25 cellular contexts compared by ENCODE assay signal in genomic region chr3:71546781-71547180, GRCh38. TPM values are rescaled to one million over a fixed set of nuclear protein-coding genes. Genes with fewer than 3 reads are reported as not detected.
DNase-seq lines count a peak whose midpoint lies in the region; ATAC-seq and TF ChIP-seq lines count a peak whose summit lies in the region.
"Had no signal": no experiment of that assay in that cellular context is flagged by ENCODE, and none has a peak within 500 bp of the region (broad histone marks: within the 10 kb centered on the region; RNA-seq: fewer than 3 reads in every experiment).

No MANE protein-coding gene starts in this region.

- no peak overlapping the region for H3K4me3 ChIP-seq in BE2C (ENCODE audit: low read depth, low read length)
- H3K4me3 ChIP-seq: tibial nerve had no signal

- no peaks in the 10 kb centered on the region for H3K27me3 ChIP-seq in BE2C
- H3K27me3 ChIP-seq: tibial nerve had no signal

- no peaks in the 10 kb centered on the region for H3K36me3 Mint-ChIP-seq in endothelial cell (ENCODE audit: low read depth, unreplicated experiment)
- H3K36me3 Mint-ChIP-seq in progenitor cell of endocrine pancreas (ENCODE audit: insufficient read depth): peaks cover 2% of the 10 kb centered on the region
- no peaks in the 10 kb centered on the region for H3K36me3 Mint-ChIP-seq in WTC11
- H3K36me3 Mint-ChIP-seq: natural killer cell had no signal

- peaks cover 1% of the 10 kb centered on the region for H3K27me3 Mint-ChIP-seq in endothelial cell (ENCODE audit: unreplicated experiment)
- H3K27me3 Mint-ChIP-seq in progenitor cell of endocrine pancreas: no peaks in the 10 kb centered on the region
- no peaks in the 10 kb centered on the region for H3K27me3 Mint-ChIP-seq in WTC11 (ENCODE audit: low read depth)
- H3K27me3 Mint-ChIP-seq: stimulated activated naive B cell treated with anti-CD40 and anti-IgM and Interleukin-4, amounts not matched to agents 10 μg/mL and 1 μg/mL and 100 μg/mL, for 72 hours had no signal

- H3K27ac Mint-ChIP-seq in endothelial cell (ENCODE audit: unreplicated experiment): peak overlapping the region; percentile 68
- H3K27ac Mint-ChIP-seq in progenitor cell of endocrine pancreas: peak overlapping the region; percentile 18
- no peak overlapping the region for H3K27ac Mint-ChIP-seq in WTC11
- H3K27ac Mint-ChIP-seq: H9; memory B cell; stimulated activated naive B cell treated with anti-CD40 and anti-IgM and Interleukin-4, amounts not matched to agents 10 μg/mL and 1 μg/mL and 100 μg/mL, for 72 hours had no signal

- no peak for ATAC-seq in WTC11
- ATAC-seq: natural killer cell; Right ventricle myocardium inferior; stimulated activated naive B cell treated with anti-CD40 and anti-IgM and Interleukin-4, amounts not matched to agents 10 μg/mL and 1 μg/mL and 100 μg/mL, for 72 hours had no signal

- H3K4me3 Mint-ChIP-seq in endothelial cell (ENCODE audit: unreplicated experiment): peak overlapping the region; percentile 9
- H3K4me3 Mint-ChIP-seq in progenitor cell of endocrine pancreas (ENCODE audit: low read depth): no peak overlapping the region
- H3K4me3 Mint-ChIP-seq in WTC11: no peak overlapping the region
- H3K4me3 Mint-ChIP-seq: H9; memory B cell; natural killer cell; stimulated activated naive B cell treated with anti-CD40 and anti-IgM and Interleukin-4, amounts not matched to agents 10 μg/mL and 1 μg/mL and 100 μg/mL, for 72 hours had no signal

- H3K4me1 Mint-ChIP-seq in endothelial cell (ENCODE audit: unreplicated experiment) (peaks cover 47% of the 10 kb centered on the region), progenitor cell of endocrine pancreas (ENCODE audit: low read depth) (peaks cover 15% of the 10 kb centered on the region), WTC11 (peaks cover 20% of the 10 kb centered on the region)

- DNase-seq in GF-D8 (lab: John Stamatoyannopoulos, UW): peak; percentile 49
- peak; percentile 58 for DNase-seq in NOMO-1 treated with dmso at 0.1 percent for 144 hours (lab: John Stamatoyannopoulos, UW; ENCODE audit: unreplicated experiment)
- no peak for DNase-seq in endothelial cell (ENCODE audit: low spot score)
- no peak for DNase-seq in progenitor cell of endocrine pancreas (ENCODE audit: low spot score, unreplicated experiment)
- DNase-seq in NCI-H774 (lab: John Stamatoyannopoulos, UW): no peak
- DNase-seq in Ammon's horn (ENCODE audit: low spot score): no peak
- no peak for DNase-seq in BE2C
- DNase-seq in WTC11 (ENCODE audit: low spot score): no peak
- DNase-seq: activated CD4-positive, alpha-beta T cell treated with anti-CD3 and anti-CD28 coated beads, Interleukin-2, amount 50 U/mL, for 4 hours; activated gamma-delta T cell; COR-L47; foreskin fibroblast; H9; kidney; natural killer cell; NCI-H1417 treated with DMSO at 0.1 percent for 48 hours; NCI-H510A treated with DMSO at 0.1 percent for 48 hours; OCI-M1; posterior cingulate gyrus; stimulated activated CD4-positive, alpha-beta T cell treated with anti-CD3 and anti-CD28 coated beads, Interleukin-1b, Interleukin-23, amount 100 ng/mL, for 48 hours; stimulated activated naive B cell treated with anti-CD40 and anti-IgM and Interleukin-4, amounts not matched to agents 10 μg/mL and 1 μg/mL and 100 μg/mL, for 72 hours; T-helper 1 cell had no signal

- CTCF ChIA-PET in WTC11 (lab: Charles Lee): interaction anchor here (0.5 kb wide), 1 partner anchor 232 kb away, joined by 5 read pairs; no protein-coding TSS in a partner anchor

- no peaks in the 10 kb centered on the region for H3K36me3 ChIP-seq in BE2C
- H3K36me3 ChIP-seq: tibial nerve had no signal

- no peaks in the 10 kb centered on the region for H3K9me3 ChIP-seq in BE2C
- H3K9me3 ChIP-seq: tibial nerve had no signal

- no peaks in the 10 kb centered on the region for H3K4me1 ChIP-seq in BE2C

- POLR2A ChIA-PET in WTC11 (lab: Charles Lee): no interaction called here

- no peaks in the 10 kb centered on the region for H3K9me3 Mint-ChIP-seq in endothelial cell (ENCODE audit: unreplicated experiment)
- no peaks in the 10 kb centered on the region for H3K9me3 Mint-ChIP-seq in progenitor cell of endocrine pancreas (ENCODE audit: low read depth)
- no peaks in the 10 kb centered on the region for H3K9me3 Mint-ChIP-seq in WTC11
- H3K9me3 Mint-ChIP-seq: H9; memory B cell; natural killer cell; stimulated activated naive B cell treated with anti-CD40 and anti-IgM and Interleukin-4, amounts not matched to agents 10 μg/mL and 1 μg/mL and 100 μg/mL, for 72 hours had no signal

- no peak for TF ChIP-seq CTCF in endothelial cell (IDR thresholded peaks at IDR 0.05; ENCODE audit: unreplicated experiment)
- TF ChIP-seq CTCF in progenitor cell of endocrine pancreas (IDR thresholded peaks at IDR 0.05; ENCODE audit: unreplicated experiment): no peak
- no peak for TF ChIP-seq CTCF in BE2C (IDR thresholded peaks at IDR 0.05; ENCODE audit: low read depth, low read length)
- TF ChIP-seq CTCF in WTC11 (IDR thresholded peaks at IDR 0.05): no peak

TF ChIP-seq in WTC11, 78 proteins besides CTCF, POLR2A, EP300 and RAD21 (continues in another document):
- no peak for TF ChIP-seq ZMAT4 (CRISPR knock-in tag; IDR thresholded peaks at IDR 0.05)
- no peak for TF ChIP-seq TP53 (CRISPR knock-in tag; IDR thresholded peaks at IDR 0.05)
- no peak for TF ChIP-seq MXD4 (CRISPR knock-in tag; IDR thresholded peaks at IDR 0.05; ENCODE audit: borderline replicate concordance)
- no peak for TF ChIP-seq NR1H2 (CRISPR knock-in tag; IDR thresholded peaks at IDR 0.05)
- TF ChIP-seq, protein P1, sequence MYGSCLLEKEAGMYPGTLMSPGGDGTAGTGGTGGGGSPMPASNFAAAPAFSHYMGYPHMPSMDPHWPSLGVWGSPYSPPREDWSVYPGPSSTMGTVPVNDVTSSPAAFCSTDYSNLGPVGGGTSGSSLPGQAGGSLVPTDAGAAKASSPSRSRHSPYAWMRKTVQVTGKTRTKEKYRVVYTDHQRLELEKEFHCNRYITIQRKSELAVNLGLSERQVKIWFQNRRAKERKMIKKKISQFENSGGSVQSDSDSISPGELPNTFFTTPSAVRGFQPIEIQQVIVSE (CRISPR knock-in tag; IDR thresholded peaks at IDR 0.05; ENCODE audit: borderline replicate concordance): no peak
- no peak for TF ChIP-seq ETV6 (CRISPR knock-in tag; IDR thresholded peaks at IDR 0.05)
- TF ChIP-seq E2F1 (CRISPR knock-in tag; IDR thresholded peaks at IDR 0.05): no peak
- no peak for TF ChIP-seq OVOL2 (CRISPR knock-in tag; IDR thresholded peaks at IDR 0.05; ENCODE audit: borderline replicate concordance)
- TF ChIP-seq, protein P2, sequence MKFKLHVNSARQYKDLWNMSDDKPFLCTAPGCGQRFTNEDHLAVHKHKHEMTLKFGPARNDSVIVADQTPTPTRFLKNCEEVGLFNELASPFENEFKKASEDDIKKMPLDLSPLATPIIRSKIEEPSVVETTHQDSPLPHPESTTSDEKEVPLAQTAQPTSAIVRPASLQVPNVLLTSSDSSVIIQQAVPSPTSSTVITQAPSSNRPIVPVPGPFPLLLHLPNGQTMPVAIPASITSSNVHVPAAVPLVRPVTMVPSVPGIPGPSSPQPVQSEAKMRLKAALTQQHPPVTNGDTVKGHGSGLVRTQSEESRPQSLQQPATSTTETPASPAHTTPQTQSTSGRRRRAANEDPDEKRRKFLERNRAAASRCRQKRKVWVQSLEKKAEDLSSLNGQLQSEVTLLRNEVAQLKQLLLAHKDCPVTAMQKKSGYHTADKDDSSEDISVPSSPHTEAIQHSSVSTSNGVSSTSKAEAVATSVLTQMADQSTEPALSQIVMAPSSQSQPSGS (CRISPR knock-in tag; IDR thresholded peaks at IDR 0.05; ENCODE audit: borderline replicate concordance, low read depth): no peak
- no peak for TF ChIP-seq NFE2L1 (CRISPR knock-in tag; IDR thresholded peaks at IDR 0.05)
- no peak for TF ChIP-seq NFATC4 (CRISPR knock-in tag; IDR thresholded peaks at IDR 0.05)
- TF ChIP-seq AR (CRISPR knock-in tag; IDR thresholded peaks at IDR 0.05): no peak

RNA-seq across cellular contexts. Expression of gene FOXP1, which starts 36.7 kb away (rescaled TPM):
- total RNA-seq in endothelial cell (ENCODE audit: unreplicated experiment) (71.3 TPM), progenitor cell of endocrine pancreas (242 and 252 TPM in 2 replicates), WTC11 (2021) (24.7 to 25.8 TPM (median 25.2 TPM) in 3 replicates)
- polyA plus RNA-seq in BE2C (2012; ENCODE audit: insufficient read depth, insufficient read length, low read depth): 5.4 TPM

Comparison
In these comparisons a context has a peak if more than half of its experiments do, and no peak if none do; other contexts are left out.
1. DNase-seq: peak in GF-D8 (single experiment) and NOMO-1 treated with dmso at 0.1 percent for 144 hours (single experiment); none in endothelial cell (single experiment), progenitor cell of endocrine pancreas (single experiment), NCI-H774 (single experiment), Ammon's horn (single experiment), BE2C (single experiment) and WTC11 (single experiment).